22 cellular contexts compared by ENCODE assay signal in genomic region chr6:64145658-64146057, GRCh38.
DNase-seq lines count a peak whose midpoint lies in the region; TF ChIP-seq lines count a peak whose summit lies in the region.
"Had no signal": no experiment of that assay in that cellular context is flagged by ENCODE, and none has a peak within 500 bp of the region (broad histone marks: within the 10 kb centered on the region; RNA-seq: fewer than 3 reads in every experiment).

No MANE protein-coding gene starts in this region.

- intact Hi-C loops in mammary epithelial cell (cut with micrococcal nuclease) (no loop called here), MCF 10A (cut with micrococcal nuclease) (no loop called here)

- H3K4me1 Mint-ChIP-seq in MCF 10A (ENCODE audit: insufficient read depth, unreplicated experiment): peaks cover 4% of the 10 kb centered on the region
- H3K4me1 Mint-ChIP-seq: B cell had no signal

- 19% methylated on average over 2 of the region's 2 CpGs for WGBS in mammary epithelial cell (ENCODE audit: low coverage, missing lambda C conversion rate)

- no peak overlapping the region for H3K4me3 ChIP-seq in mammary epithelial cell (replicated peaks in 1 of 3; ENCODE audit: insufficient read depth in 1 of 3, low read depth in 2 of 3, low read length in 3 of 3)
- H3K4me3 ChIP-seq: A549; BLaER1 treated with 17β-estradiol and CSF1 and Interleukin-3, amounts not matched to agents 10 nM and 100 nM; GM12878 had no signal

- no peak overlapping the region for H2AFZ ChIP-seq in mammary epithelial cell (ENCODE audit: low read depth, low read length)

- H3K36me3 ChIP-seq in mammary epithelial cell (ENCODE audit: insufficient read depth, low read length): no peaks in the 10 kb centered on the region
- H3K36me3 ChIP-seq: BLaER1 treated with 17β-estradiol and CSF1 and Interleukin-3, amounts not matched to agents 10 nM and 100 nM had no signal

- CTCF ChIA-PET in mammary epithelial cell (lab: Charles Lee; ENCODE audit: low non-redundant PET): no interaction called here
- CTCF ChIA-PET in MCF 10A (lab: Yijun Ruan, JAX): interaction anchor here (1.2 kb wide), 1 partner anchor 111 kb away, joined by 3 read pairs; no protein-coding TSS in a partner anchor

- H3K79me2 ChIP-seq in mammary epithelial cell (ENCODE audit: insufficient read depth, low read length): no peaks in the 10 kb centered on the region

- BruUV-seq in mammary epithelial cell (replicated peaks; lab: Mats Ljungman, UMichigan) (no TSS peak), MCF 10A (replicated peaks; lab: Mats Ljungman, UMichigan) (no TSS peak)

- POLR2A ChIA-PET in MCF 10A (lab: Yijun Ruan, JAX): no interaction called here

- no peak for TF ChIP-seq CTCF in mammary epithelial cell (conservative IDR thresholded peaks at IDR 0.05 in 1 of 2, IDR thresholded peaks at IDR 0.05 in 1 of 2; ENCODE audit: extremely low read depth in 1 of 2, insufficient read depth in 1 of 2, low read depth in 1 of 2, low read length in 2 of 2)
- no peak for TF ChIP-seq CTCF in MCF 10A (IDR thresholded peaks at IDR 0.05; ENCODE audit: unreplicated experiment)

- H3K9me3 ChIP-seq in mammary epithelial cell (replicated peaks; ENCODE audit: insufficient read depth, low read length): no peaks in the 10 kb centered on the region
- H3K9me3 ChIP-seq: A549; BLaER1 treated with 17β-estradiol and CSF1 and Interleukin-3, amounts not matched to agents 10 nM and 100 nM had no signal

- H3K4me1 ChIP-seq in mammary epithelial cell (ENCODE audit: insufficient read depth, low read length): peaks cover 12% of the 10 kb centered on the region
- H3K4me1 ChIP-seq: A549; BLaER1 treated with 17β-estradiol and CSF1 and Interleukin-3, amounts not matched to agents 10 nM and 100 nM had no signal

- no peak overlapping the region for H3K4me3 Mint-ChIP-seq in MCF 10A (ENCODE audit: unreplicated experiment)
- H3K4me3 Mint-ChIP-seq: B cell; CD4-positive, alpha-beta T cell; CD8-positive, alpha-beta T cell had no signal

- peak overlapping the region; percentile 43 for H3K4me2 ChIP-seq in mammary epithelial cell (ENCODE audit: insufficient read depth, low read depth, low read length)
- H3K4me2 ChIP-seq: A549; BLaER1 treated with 17β-estradiol and CSF1 and Interleukin-3, amounts not matched to agents 10 nM and 100 nM had no signal

- H3K9me3 Mint-ChIP-seq in MCF 10A (ENCODE audit: unreplicated experiment): no peaks in the 10 kb centered on the region
- H3K9me3 Mint-ChIP-seq: CD4-positive, alpha-beta T cell; CD8-positive, alpha-beta T cell had no signal

- H3K27ac Mint-ChIP-seq in MCF 10A (ENCODE audit: low read depth, unreplicated experiment): no peak overlapping the region
- H3K27ac Mint-ChIP-seq: B cell; CD4-positive, alpha-beta T cell; CD8-positive, alpha-beta T cell had no signal

- DNase-seq in mammary epithelial cell (no peak), MCF 10A (ENCODE audit: unreplicated experiment) (no peak), epithelial cell of prostate (ENCODE audit: low read depth, low spot score) (no peak), NCI-H187 treated with DMSO at 0.1 percent for 48 hours (lab: John Stamatoyannopoulos, UW) (no peak), COLO829 (ENCODE audit: low spot score) (no peak)
- DNase-seq: AML-193; CD4-positive, alpha-beta T cell; CD8-positive, alpha-beta T cell; COR-L47; DMS 273 treated with DMSO at 0.1 percent for 48 hours; DMS153; DMS53; DMS79; DND-41; EL; GDM1 had no signal

- no peaks in the 10 kb centered on the region for H3K36me3 Mint-ChIP-seq in MCF 10A (ENCODE audit: insufficient read depth, unreplicated experiment)
- H3K36me3 Mint-ChIP-seq: CD8-positive, alpha-beta T cell had no signal

- no peak overlapping the region for H3K27ac ChIP-seq in mammary epithelial cell (ENCODE audit: insufficient read depth, low read depth, low read length)
- peak overlapping the region; percentile 39 for H3K27ac ChIP-seq in epithelial cell of prostate
- H3K27ac ChIP-seq: 22Rv1; A549; BLaER1 treated with 17β-estradiol and CSF1 and Interleukin-3, amounts not matched to agents 10 nM and 100 nM; C4-2B had no signal

- no peaks in the 10 kb centered on the region for H3K27me3 Mint-ChIP-seq in MCF 10A (ENCODE audit: insufficient read depth, unreplicated experiment)
- H3K27me3 Mint-ChIP-seq: B cell; CD4-positive, alpha-beta T cell had no signal

- no peak overlapping the region for H3K9ac ChIP-seq in mammary epithelial cell (ENCODE audit: insufficient read depth, low read length)
- H3K9ac ChIP-seq: BLaER1 treated with 17β-estradiol and CSF1 and Interleukin-3, amounts not matched to agents 10 nM and 100 nM had no signal

- dilution Hi-C loops in mammary epithelial cell (cut with HindIII; ENCODE audit: low sequenced_read_pairs): no loop called here

- in situ Hi-C loops in mammary epithelial cell (cut with MboI; ENCODE audit: low sequenced_read_pairs in 2 of 2): no loop called here

- no peaks in the 10 kb centered on the region for H4K20me1 ChIP-seq in mammary epithelial cell (ENCODE audit: insufficient read depth, low read length)
- H4K20me1 ChIP-seq: BLaER1 treated with 17β-estradiol and CSF1 and Interleukin-3, amounts not matched to agents 10 nM and 100 nM had no signal

- H3K27me3 ChIP-seq in mammary epithelial cell (ENCODE audit: insufficient read depth, low read length): no peaks in the 10 kb centered on the region
- H3K27me3 ChIP-seq: BLaER1 treated with 17β-estradiol and CSF1 and Interleukin-3, amounts not matched to agents 10 nM and 100 nM had no signal
